Comparison of ENCODE assay signal across 12 cellular contexts in genomic region chr1:8562881-8563865, GRCh38.
DNase-seq lines count a peak whose midpoint lies in the region; ATAC-seq and TF ChIP-seq lines count a peak whose summit lies in the region.
"Had no signal": no experiment of that assay in that cellular context is flagged by ENCODE, and none has a peak within 500 bp of the region (broad histone marks: within the 10 kb centered on the region; RNA-seq: fewer than 3 reads in every experiment).

No MANE protein-coding gene starts in this region.

- H3K36me3 ChIP-seq in OCI-LY7 (ENCODE audit: insufficient read depth, low read length) (no peaks in the 10 kb centered on the region), neural progenitor cell (no peaks in the 10 kb centered on the region)
- H3K36me3 ChIP-seq: adrenal gland, upper lobe of right lung had no signal

- H3K9ac ChIP-seq in neural progenitor cell, result no peak overlapping the region

- H3K9me2 ChIP-seq in OCI-LY7 (ENCODE audit: insufficient read depth, low read length), result no peaks in the 10 kb centered on the region

- peaks cover 12% of the 10 kb centered on the region; the same call in 1 of the 2 replicates for H3K79me2 ChIP-seq in OCI-LY7 (ENCODE audit: insufficient read depth, low read depth, low read length)
- H3K79me2 ChIP-seq in neural progenitor cell (ENCODE audit: low read depth), result peaks cover 98% of the 10 kb centered on the region

- H3K27me3 ChIP-seq in neural progenitor cell, result no peaks in the 10 kb centered on the region
- H3K27me3 ChIP-seq: adrenal gland, upper lobe of right lung had no signal

- no peak overlapping the region for H3K4me3 ChIP-seq in OCI-LY7 (ENCODE audit: low read depth, low read length, poor library complexity, severe bottlenecking)
- H3K4me3 ChIP-seq in neural progenitor cell, result no peak overlapping the region
- H3K4me3 ChIP-seq: adrenal gland, mucosa of descending colon, upper lobe of right lung had no signal

- H3K27ac Mint-ChIP-seq in endothelial cell (ENCODE audit: unreplicated experiment), result peak overlapping the region; percentile 61
- peak overlapping the region; percentile 72 for H3K27ac Mint-ChIP-seq in neural progenitor cell

- BruUV-seq in OCI-LY7 (replicated peaks; lab: Mats Ljungman, UMichigan), result no TSS peak

- H2AFZ ChIP-seq in OCI-LY7 (ENCODE audit: low read length), result no peak overlapping the region
- no peak overlapping the region for H2AFZ ChIP-seq in neural progenitor cell (replicated peaks)

- intact Hi-C loops in OCI-LY7 (cut with micrococcal nuclease; ENCODE audit: unreplicated experiment), result loop anchor here (5.0 kb wide), 1 partner anchor 109 kb away; no protein-coding TSS in a partner anchor

- POLR2A ChIA-PET in OCI-LY7 (lab: Charles Lee), result interaction anchor here (0.8 kb wide), 1 partner anchor 69 kb away, joined by 3 read pairs; no protein-coding TSS in a partner anchor

- DNase-seq in GM03348 (ENCODE audit: low spot score) (peak; percentile 63), OCI-LY7 (ENCODE audit: low spot score) (no peak), endothelial cell (ENCODE audit: low spot score) (no peak), neural progenitor cell (ENCODE audit: low spot score) (no peak), NOMO-1 treated with dmso at 0.1 percent for 144 hours (lab: John Stamatoyannopoulos, UW; ENCODE audit: unreplicated experiment) (no peak)
- no peak for DNase-seq in stimulated activated CD4-positive, alpha-beta T cell treated with anti-CD3 and anti-CD28 coated beads, Interleukin-15, amount 100 ng/mL, for 24 hours
- DNase-seq: adrenal gland, mucosa of descending colon, NCI-H774, upper lobe of right lung had no signal

- ATAC-seq in HG03045 (IDR thresholded peaks at IDR 0.05; ENCODE audit: unreplicated experiment) (no peak), GM18909 (IDR thresholded peaks at IDR 0.05; ENCODE audit: poor library complexity, unreplicated experiment) (no peak)
- ATAC-seq: upper lobe of right lung had no signal

- TF ChIP-seq CTCF in OCI-LY7 (conservative IDR thresholded peaks at IDR 0.05; ENCODE audit: low read length), result no peak
- no peak for TF ChIP-seq CTCF in endothelial cell (IDR thresholded peaks at IDR 0.05; ENCODE audit: unreplicated experiment)
- TF ChIP-seq CTCF in neural progenitor cell (IDR thresholded peaks at IDR 0.05), result no peak

- H3K9me3 Mint-ChIP-seq in endothelial cell (ENCODE audit: unreplicated experiment) (no peaks in the 10 kb centered on the region), neural progenitor cell (no peaks in the 10 kb centered on the region)

- peaks cover 15% of the 10 kb centered on the region for H3F3A ChIP-seq in neural progenitor cell (ENCODE audit: low read depth)

- H4K20me1 ChIP-seq in OCI-LY7 (ENCODE audit: insufficient read depth, low read length) (no peaks in the 10 kb centered on the region), neural progenitor cell (ENCODE audit: low read depth) (peaks cover 73% of the 10 kb centered on the region)

- H3K4me1 Mint-ChIP-seq in endothelial cell (ENCODE audit: unreplicated experiment) (peaks cover 16% of the 10 kb centered on the region), neural progenitor cell (peaks cover 49% of the 10 kb centered on the region)

- no peaks in the 10 kb centered on the region for H3K27me3 Mint-ChIP-seq in endothelial cell (ENCODE audit: unreplicated experiment)
- no peaks in the 10 kb centered on the region for H3K27me3 Mint-ChIP-seq in neural progenitor cell (ENCODE audit: insufficient read depth, low read depth)

- H3K4me3 Mint-ChIP-seq in endothelial cell (ENCODE audit: unreplicated experiment) (no peak overlapping the region), neural progenitor cell (no peak overlapping the region)

- H3K4me2 ChIP-seq in OCI-LY7 (ENCODE audit: low read length) (peak overlapping the region; percentile 33; the same call in 1 of the 2 replicates), neural progenitor cell (no peak overlapping the region)

- CTCF ChIA-PET in OCI-LY7 (lab: Charles Lee; ENCODE audit: unreplicated experiment), result no interaction called here

- H3K36me3 Mint-ChIP-seq in endothelial cell (ENCODE audit: low read depth, unreplicated experiment) (no peaks in the 10 kb centered on the region), neural progenitor cell (peaks cover 7% of the 10 kb centered on the region)

- H3K27ac ChIP-seq in OCI-LY7 (ENCODE audit: low read depth, low read length, poor library complexity, severe bottlenecking), result peak overlapping the region; percentile 33
- H3K27ac ChIP-seq in neural progenitor cell, result no peak overlapping the region
- H3K27ac ChIP-seq: upper lobe of right lung had no signal

- H3K4me1 ChIP-seq in OCI-LY7 (ENCODE audit: insufficient read depth, low read length, poor library complexity, severe bottlenecking), result peaks cover 42% of the 10 kb centered on the region
- H3K4me1 ChIP-seq in neural progenitor cell, result peaks cover 4% of the 10 kb centered on the region
- H3K4me1 ChIP-seq: upper lobe of right lung had no signal

- H3K9me3 ChIP-seq in OCI-LY7 (ENCODE audit: low read length), result no peaks in the 10 kb centered on the region
- H3K9me3 ChIP-seq in neural progenitor cell (ENCODE audit: low read depth), result no peaks in the 10 kb centered on the region
- H3K9me3 ChIP-seq: adrenal gland, mucosa of descending colon, upper lobe of right lung had no signal
